ENCODE assay signal across 1 cellular context in the genomic region with DNA sequence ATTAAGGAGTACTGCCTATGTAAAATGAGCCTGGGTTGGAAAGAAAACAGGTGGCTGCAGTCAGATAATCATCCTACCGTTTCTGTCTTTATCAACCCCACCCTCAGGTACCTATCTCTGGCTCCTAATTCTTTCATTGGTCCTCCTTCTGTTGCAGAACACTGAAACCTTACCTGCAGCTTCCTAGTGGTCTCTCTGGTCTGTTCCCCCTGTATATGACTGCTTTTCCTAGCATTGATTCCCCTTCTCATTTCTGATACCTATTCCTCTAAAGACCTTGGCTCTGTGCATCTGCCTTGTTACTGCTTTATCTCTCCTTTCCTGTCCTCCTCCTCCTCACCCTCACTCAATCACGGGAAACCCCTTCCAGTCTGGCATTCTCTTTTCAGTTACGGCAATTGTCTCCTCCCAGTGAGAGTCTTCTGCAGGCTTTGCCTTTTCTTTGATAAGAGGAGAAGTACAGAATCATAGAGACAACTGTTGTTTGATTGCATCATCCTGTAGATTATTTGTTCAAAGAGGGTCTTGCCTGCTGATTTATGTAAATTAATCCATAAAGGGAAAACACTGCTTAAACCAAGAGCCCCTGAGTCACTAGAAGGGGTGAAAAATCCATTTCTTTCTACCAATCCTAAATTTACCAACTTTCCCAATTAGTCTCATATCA.
TF ChIP-seq lines count a peak whose summit lies in the region.

No MANE protein-coding gene starts in this region.

TF ChIP-seq in GM23338, 12 proteins besides CTCF, POLR2A, EP300 and RAD21 (continued from another document):
- TF ChIP-seq POLR2AphosphoS5 (IDR thresholded peaks at IDR 0.05; ENCODE audit: low read depth) (no peak), ZNF331 (CRISPR knock-in tag; IDR thresholded peaks at IDR 0.05; ENCODE audit: low read depth) (no peak), EZH2 (IDR thresholded peaks at IDR 0.05; ENCODE audit: low read depth, unreplicated experiment) (no peak), ZNF114 (CRISPR knock-in tag; IDR thresholded peaks at IDR 0.05) (no peak)
TF ChIP-seq in GM23338: peak in this region for 0.
